9 cellular contexts compared by ENCODE assay signal in genomic region chr6:28635547-28636158, GRCh38.
DNase-seq lines count a peak whose midpoint lies in the region; ATAC-seq and TF ChIP-seq lines count a peak whose summit lies in the region.
"Had no signal": no experiment of that assay in that cellular context is flagged by ENCODE, and none has a peak within 500 bp of the region (broad histone marks: within the 10 kb centered on the region; RNA-seq: fewer than 3 reads in every experiment).

No MANE protein-coding gene starts in this region.

- in situ Hi-C loops in GM13976 (cut with MboI; ENCODE audit: low sequenced_read_pairs, unreplicated experiment): no loop called here

- H4K20me1 ChIP-seq in hepatocyte (ENCODE audit: insufficient read depth, poor library complexity, severe bottlenecking): no peaks in the 10 kb centered on the region

- H3K4me1 ChIP-seq in breast epithelium (no peaks in the 10 kb centered on the region), hepatocyte (ENCODE audit: insufficient read depth) (no peaks in the 10 kb centered on the region), suprapubic skin (peaks cover 3% of the 10 kb centered on the region)

- H3K4me3 ChIP-seq in breast epithelium (peak overlapping the region in 2 of 3 donors; percentile 25 to 51), hepatocyte (peak overlapping the region; percentile 33), suprapubic skin (peak overlapping the region; percentile 16)

- no peaks in the 10 kb centered on the region for H3K36me3 Mint-ChIP-seq in MCF 10A (ENCODE audit: insufficient read depth, unreplicated experiment)
- H3K36me3 Mint-ChIP-seq in activated CD4-positive, alpha-beta memory T cell treated with anti-CD3 and anti-CD28 coated beads for 36 hours: no peaks in the 10 kb centered on the region

- no peak for DNase-seq in breast epithelium (ENCODE audit: low spot score in 2 of 2)
- no peak for DNase-seq in MCF 10A (ENCODE audit: unreplicated experiment)
- DNase-seq in activated CD4-positive, alpha-beta memory T cell treated with anti-CD3 and anti-CD28 coated beads for 36 hours: no peak
- DNase-seq in hepatocyte (ENCODE audit: low spot score): no peak
- no peak for DNase-seq in suprapubic skin (ENCODE audit: low spot score in 2 of 2)
- no peak for DNase-seq in NCI-H69 (lab: John Stamatoyannopoulos, UW)
- no peak for DNase-seq in GM13976 (ENCODE audit: low spot score)

- no peak overlapping the region for H3K4me3 Mint-ChIP-seq in MCF 10A (ENCODE audit: unreplicated experiment)
- H3K4me3 Mint-ChIP-seq in activated CD4-positive, alpha-beta memory T cell treated with anti-CD3 and anti-CD28 coated beads for 36 hours: peak overlapping the region; percentile 24

- H2AFZ ChIP-seq in hepatocyte: peak overlapping the region; percentile 80

- H3K9me3 Mint-ChIP-seq in MCF 10A (ENCODE audit: unreplicated experiment): no peaks in the 10 kb centered on the region
- H3K9me3 Mint-ChIP-seq in activated CD4-positive, alpha-beta memory T cell treated with anti-CD3 and anti-CD28 coated beads for 36 hours: no peaks in the 10 kb centered on the region

- TF ChIP-seq CTCF in breast epithelium (IDR thresholded peaks at IDR 0.05): no peak
- no peak for TF ChIP-seq CTCF in MCF 10A (IDR thresholded peaks at IDR 0.05; ENCODE audit: unreplicated experiment)
- TF ChIP-seq CTCF in hepatocyte (IDR thresholded peaks at IDR 0.05; ENCODE audit: poor library complexity): no peak
- TF ChIP-seq CTCF in suprapubic skin (IDR thresholded peaks at IDR 0.05): no peak
- TF ChIP-seq CTCF in GM13976 (IDR thresholded peaks at IDR 0.05; ENCODE audit: borderline replicate concordance, control extremely low read depth, extremely low read depth, insufficient read depth, missing control alignments): no peak

- 3% methylated on average over 20 of the region's 20 CpGs for WGBS in hepatocyte (ENCODE audit: low lambda C conversion rate, missing lambda C conversion rate)
- WGBS in suprapubic skin: 8% methylated on average over 20 of the region's 20 CpGs

- no TSS peak for BruUV-seq in MCF 10A (replicated peaks; lab: Mats Ljungman, UMichigan)

- CTCF ChIA-PET in MCF 10A (lab: Yijun Ruan, JAX): interaction anchor here (0.6 to 0.9 kb wide), 2 partner anchors 9 to 243 kb away, joined by 3 to 4 read pairs; no protein-coding TSS in a partner anchor
- CTCF ChIA-PET in activated CD4-positive, alpha-beta memory T cell treated with anti-CD3 and anti-CD28 coated beads for 36 hours (lab: Charles Lee): interaction anchor here (1.2 kb wide), 1 partner anchor 61 kb away, joined by 3 read pairs; no protein-coding TSS in a partner anchor

- POLR2A ChIA-PET in MCF 10A (lab: Yijun Ruan, JAX): no interaction called here
- POLR2A ChIA-PET in activated CD4-positive, alpha-beta memory T cell treated with anti-CD3 and anti-CD28 coated beads for 36 hours (lab: Charles Lee): no interaction called here

- H3K27me3 Mint-ChIP-seq in MCF 10A (ENCODE audit: insufficient read depth, unreplicated experiment): no peaks in the 10 kb centered on the region
- H3K27me3 Mint-ChIP-seq in activated CD4-positive, alpha-beta memory T cell treated with anti-CD3 and anti-CD28 coated beads for 36 hours: peaks cover 72% of the 10 kb centered on the region

- no peaks in the 10 kb centered on the region for H3K4me1 Mint-ChIP-seq in MCF 10A (ENCODE audit: insufficient read depth, unreplicated experiment)
- H3K4me1 Mint-ChIP-seq in activated CD4-positive, alpha-beta memory T cell treated with anti-CD3 and anti-CD28 coated beads for 36 hours (ENCODE audit: low read depth): peaks cover 13% of the 10 kb centered on the region

- peak overlapping the region; percentile 90 for H3K4me2 ChIP-seq in hepatocyte

- H3K36me3 ChIP-seq in breast epithelium: no peaks in the 10 kb centered on the region
- no peaks in the 10 kb centered on the region for H3K36me3 ChIP-seq in hepatocyte (replicated peaks; ENCODE audit: insufficient read depth, low read depth)
- no peaks in the 10 kb centered on the region for H3K36me3 ChIP-seq in suprapubic skin
- H3K36me3 ChIP-seq: upper lobe of left lung had no signal

- peaks cover 0 to 67% of the 10 kb centered on the region in 2 donors for H3K27me3 ChIP-seq in breast epithelium
- peaks cover 25% of the 10 kb centered on the region for H3K27me3 ChIP-seq in hepatocyte
- H3K27me3 ChIP-seq in suprapubic skin: peaks cover 55% of the 10 kb centered on the region

- H3K9me3 ChIP-seq in breast epithelium (no peaks in the 10 kb centered on the region), hepatocyte (ENCODE audit: low read depth) (no peaks in the 10 kb centered on the region), suprapubic skin (no peaks in the 10 kb centered on the region)
- H3K9me3 ChIP-seq: upper lobe of left lung had no signal

- no peak for ATAC-seq in GM18867 (IDR thresholded peaks at IDR 0.05; ENCODE audit: unreplicated experiment)

- intact Hi-C loops in breast epithelium (cut with DNase I; ENCODE audit: low total_unique reads): no loop called here
- intact Hi-C loops in MCF 10A (cut with micrococcal nuclease): no loop called here
- intact Hi-C loops in activated CD4-positive, alpha-beta memory T cell treated with anti-CD3 and anti-CD28 coated beads for 36 hours (cut with micrococcal nuclease): no loop called here

- H3K27ac Mint-ChIP-seq in MCF 10A (ENCODE audit: low read depth, unreplicated experiment): no peak overlapping the region
- H3K27ac Mint-ChIP-seq in activated CD4-positive, alpha-beta memory T cell treated with anti-CD3 and anti-CD28 coated beads for 36 hours: no peak overlapping the region

- H3K27ac ChIP-seq in breast epithelium: no peak overlapping the region
- no peak overlapping the region for H3K27ac ChIP-seq in hepatocyte
- H3K27ac ChIP-seq in suprapubic skin: no peak overlapping the region
- H3K27ac ChIP-seq: upper lobe of left lung had no signal

- no peaks in the 10 kb centered on the region for H3K79me2 ChIP-seq in hepatocyte

- no peak for TF ChIP-seq EP300 in suprapubic skin (IDR thresholded peaks at IDR 0.05)

- TF ChIP-seq POLR2A in breast epithelium (IDR thresholded peaks at IDR 0.05) (no peak), suprapubic skin (IDR thresholded peaks at IDR 0.05) (no peak)

- no peaks in the 10 kb centered on the region for H3K9me2 ChIP-seq in hepatocyte (replicated peaks; ENCODE audit: insufficient read depth)
